ENCODE assay signal across 8 cellular contexts in genomic region chr13:80757694-80758093, GRCh38.
"Had no signal": no experiment of that assay in that cellular context is flagged by ENCODE, and none has a peak within 500 bp of the region (broad histone marks: within the 10 kb centered on the region; RNA-seq: fewer than 3 reads in every experiment).

No MANE protein-coding gene starts in this region.

- ATAC-seq: GM12878 had no signal

- H3K4me3 ChIP-seq: GM12878 had no signal

- FAIRE-seq: G401.6, GM12878, GM12891, GM12892, GM18507, GM19239 had no signal

- DNase-seq: GDM1, GF-D8 had no signal
